Comparison of ENCODE assay signal across 8 cellular contexts in the genomic region with DNA sequence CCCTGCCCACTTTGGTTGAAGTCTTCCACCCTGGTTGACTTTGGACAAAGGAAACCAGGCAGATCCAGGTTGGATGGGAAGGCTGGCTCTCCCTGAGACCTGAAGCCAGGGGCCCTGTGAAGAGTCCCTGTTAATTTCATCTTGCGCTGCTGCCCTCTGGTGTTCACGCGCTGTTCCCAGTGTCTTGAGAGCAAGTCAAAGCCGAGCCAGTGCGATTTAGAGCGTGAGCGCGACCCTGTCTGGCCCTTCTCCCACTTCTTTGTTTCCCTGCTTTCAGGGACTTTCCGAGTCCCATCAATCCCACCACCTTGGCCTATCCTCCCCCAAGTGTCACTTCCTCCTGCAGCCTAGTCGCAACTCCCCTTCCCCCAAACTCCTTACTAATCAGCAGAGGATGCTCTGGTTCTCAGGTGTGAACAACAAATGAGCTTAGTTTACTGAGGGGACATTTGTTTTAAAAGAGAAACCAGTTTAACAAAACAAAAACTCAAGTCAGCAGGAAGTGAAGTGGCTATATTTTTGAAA. TPM values are rescaled to one million over a fixed set of nuclear protein-coding genes. Genes with fewer than 3 reads are reported as not detected.
DNase-seq lines count a peak whose midpoint lies in the region; ATAC-seq, FAIRE-seq and TF ChIP-seq lines count a peak whose summit lies in the region.

No MANE protein-coding gene starts in this region.

- POLR2A ChIA-PET in activated B cell treated with CpG ODN at 0.5 μM for 24 hours (lab: Charles Lee): interaction anchor here (0.6 to 9.8 kb wide), 10 partner anchors 20 to 253 kb away, joined by 3 to 187 read pairs (median 6); a partner anchor contains a TSS

- ATAC-seq in HG03354 (IDR thresholded peaks at IDR 0.05; ENCODE audit: poor library complexity, severe bottlenecking, unreplicated experiment) (peak; percentile 35), activated B cell treated with CpG ODN at 0.5 μM for 24 hours (ENCODE audit: low read depth) (peak; percentile 20), lower lobe of right lung (peak; percentile 87 to 88)

- intact Hi-C loops in activated B cell treated with CpG ODN at 0.5 μM for 24 hours (cut with micrococcal nuclease): loop anchor here (1.0 to 10.0 kb wide), 14 partner anchors 8 to 1275 kb away; a partner anchor contains a TSS
- intact Hi-C loops in lower lobe of right lung (cut with DNase I): loop anchor here (10.0 kb wide), 1 partner anchor 155 kb away; no protein-coding TSS in a partner anchor

- H3K27ac ChIP-seq in coronary artery (no peak overlapping the region), lower lobe of right lung (no peak overlapping the region)

- FAIRE-seq in GM18507 (lab: Jason Lieb, UNC): peak; percentile 97

- TF ChIP-seq CTCF in activated B cell treated with CpG ODN at 0.5 μM for 24 hours (IDR thresholded peaks at IDR 0.05) (no peak), coronary artery (IDR thresholded peaks at IDR 0.05) (peak; percentile 65), lower lobe of right lung (IDR thresholded peaks at IDR 0.05) (peak; percentile 93)

- peaks cover 74% of the 10 kb centered on the region for H3K4me1 Mint-ChIP-seq in activated B cell treated with CpG ODN at 0.5 μM for 24 hours

- H3K4me3 ChIP-seq in coronary artery (peak overlapping the region; percentile 29), lower lobe of right lung (no peak overlapping the region)

- H3K27me3 ChIP-seq in lower lobe of right lung (ENCODE audit: low read depth): no peaks in the 10 kb centered on the region

- no peaks in the 10 kb centered on the region for H3K9me3 ChIP-seq in lower lobe of right lung

- no peaks in the 10 kb centered on the region for H3K27me3 Mint-ChIP-seq in activated B cell treated with CpG ODN at 0.5 μM for 24 hours

- peak overlapping the region; percentile 60 for H3K4me3 Mint-ChIP-seq in activated B cell treated with CpG ODN at 0.5 μM for 24 hours

- no peaks in the 10 kb centered on the region for H3K9me3 Mint-ChIP-seq in activated B cell treated with CpG ODN at 0.5 μM for 24 hours

- H3K36me3 ChIP-seq in lower lobe of right lung: no peaks in the 10 kb centered on the region

- CTCF ChIA-PET in activated B cell treated with CpG ODN at 0.5 μM for 24 hours (lab: Charles Lee): interaction anchor here (0.6 to 6.0 kb wide), 29 partner anchors 9 to 411 kb away, joined by 3 to 69 read pairs (median 5); a partner anchor contains a TSS

- H3K36me3 Mint-ChIP-seq in activated B cell treated with CpG ODN at 0.5 μM for 24 hours (ENCODE audit: low read depth): no peaks in the 10 kb centered on the region

- H3K27ac Mint-ChIP-seq in activated B cell treated with CpG ODN at 0.5 μM for 24 hours: peak overlapping the region; percentile 92

- H3K4me1 ChIP-seq in lower lobe of right lung: peaks cover 33% of the 10 kb centered on the region

- no peak for DNase-seq in GM18507 (ENCODE audit: extremely low spot score, insufficient read length, low read depth)
- DNase-seq in activated B cell treated with CpG ODN at 0.5 μM for 24 hours: peak; percentile 78
- DNase-seq in coronary artery (ENCODE audit: low spot score): peak; percentile 83
- peak; percentile 92 for DNase-seq in lower lobe of right lung
- DNase-seq in stimulated activated CD8-positive, alpha-beta memory T cell treated with anti-CD3 and anti-CD28 coated beads, Interleukin-15, amount 100 ng/mL, for 1 hour (ENCODE audit: low read depth): peak; percentile 92
- no peak for DNase-seq in DMS114 treated with DMSO at 0.1 percent for 48 hours (lab: John Stamatoyannopoulos, UW; ENCODE audit: unreplicated experiment)
- no peak for DNase-seq in SHP77 treated with DMSO at 0.1 percent for 48 hours (lab: John Stamatoyannopoulos, UW)

RNA-seq across cellular contexts. Expression of a gene that starts 25.8 kb away (rescaled TPM):
- total RNA-seq in activated B cell treated with CpG ODN at 0.5 μM for 24 hours (0.16 TPM in 1 of 2 replicates, not detected in the other), lower lobe of right lung (not detected)

Comparison
In these comparisons a context has a peak if more than half of its experiments do, and no peak if none do; other contexts are left out.
1. DNase-seq: peak in activated B cell treated with CpG ODN at 0.5 μM for 24 hours (single experiment), coronary artery (single experiment), lower lobe of right lung (single experiment) and stimulated activated CD8-positive, alpha-beta memory T cell treated with anti-CD3 and anti-CD28 coated beads, Interleukin-15, amount 100 ng/mL, for 1 hour (single experiment); none in GM18507 (single experiment), DMS114 treated with DMSO at 0.1 percent for 48 hours (single experiment) and SHP77 treated with DMSO at 0.1 percent for 48 hours (single experiment).
2. ATAC-seq: peak in every context shown above with its lines; median percentile 88 in lower lobe of right lung; 35 in HG03354; 20 in activated B cell treated with CpG ODN at 0.5 μM for 24 hours.